In the genomic region with DNA sequence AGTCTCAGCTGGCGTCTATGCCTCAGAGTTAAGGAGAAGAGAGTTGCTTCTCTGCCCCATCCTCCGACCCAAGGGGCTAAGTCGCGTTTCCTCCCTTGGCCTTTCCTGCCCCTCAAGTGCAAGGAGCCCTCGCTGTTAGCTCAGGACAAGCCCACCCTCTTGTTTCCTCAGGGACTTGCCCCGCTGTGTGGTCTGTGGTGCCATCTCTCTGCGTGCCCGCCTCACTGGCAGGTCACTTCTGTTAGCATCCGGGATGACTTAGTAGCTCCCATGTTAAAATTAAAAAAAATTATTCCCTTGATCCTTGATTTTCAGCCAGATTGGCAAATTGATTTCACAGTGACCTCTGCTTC, we compare ENCODE assay signal across 25 cellular contexts.
"Had no signal": no experiment of that assay in that cellular context is flagged by ENCODE, and none has a peak within 500 bp of the region (broad histone marks: within the 10 kb centered on the region; RNA-seq: fewer than 3 reads in every experiment).

No MANE protein-coding gene starts in this region.

- H3K36me3 ChIP-seq: left ventricle myocardium inferior, neural progenitor cell, ovary, right lobe of liver, thyroid gland, transverse colon, upper lobe of left lung, vagina had no signal

- H3K4me3 Mint-ChIP-seq: mesothelial cell of epicardium; naive B cell; natural killer cell; nephron progenitor cell; neural progenitor cell; stimulated activated memory B cell treated with anti-CD40 and anti-IgM and Interleukin-4, amounts not matched to agents 10 μg/mL and 1 μg/mL and 100 μg/mL, for 72 hours; stimulated activated naive CD8-positive, alpha-beta T cell treated with anti-CD3 and anti-CD28 coated beads, Interleukin-15, amount 100 ng/mL, for 72 hours had no signal

- H3K4me1 ChIP-seq: neural progenitor cell, right lobe of liver, thyroid gland, transverse colon, upper lobe of left lung, vagina had no signal

- ATAC-seq: natural killer cell; right lobe of liver; stimulated activated memory B cell treated with anti-CD40 and anti-IgM and Interleukin-4, amounts not matched to agents 10 μg/mL and 1 μg/mL and 100 μg/mL, for 72 hours had no signal

- H3K4me1 Mint-ChIP-seq: natural killer cell; neural progenitor cell; stimulated activated memory B cell treated with anti-CD40 and anti-IgM and Interleukin-4, amounts not matched to agents 10 μg/mL and 1 μg/mL and 100 μg/mL, for 72 hours; stimulated activated naive CD8-positive, alpha-beta T cell treated with anti-CD3 and anti-CD28 coated beads, Interleukin-15, amount 100 ng/mL, for 72 hours had no signal

- H3K4me2 ChIP-seq: neural progenitor cell, smooth muscle cell had no signal

- H2AFZ ChIP-seq: neural progenitor cell had no signal

- H3K9me3 ChIP-seq: left ventricle myocardium inferior, neutrophil, ovary, right lobe of liver, thyroid gland, transverse colon, upper lobe of left lung, vagina had no signal

- H3K27ac ChIP-seq: left ventricle myocardium inferior, neural progenitor cell, neutrophil, ovary, right lobe of liver, thyroid gland, transverse colon, upper lobe of left lung, vagina had no signal

- DNase-seq: islet precursor cell; left ventricle myocardium inferior; naive B cell; natural killer cell; nephron progenitor cell; occipital lobe; ovary; right lobe of liver; stimulated activated CD4-positive, alpha-beta T cell treated with anti-CD3 and anti-CD28 coated beads, Interleukin-1b, Interleukin-23, amount 100 ng/mL, for 48 hours; stimulated activated CD4-positive, alpha-beta T cell treated with anti-CD3 and anti-CD28 coated beads, Interleukin-2, amount 100 ng/mL, for 48 hours; stimulated activated CD4-positive, alpha-beta T cell treated with anti-CD3 and anti-CD28 coated beads, Interleukin-4, amount 100 ng/mL, for 4 hours; stimulated activated CD8-positive, alpha-beta memory T cell treated with anti-CD3 and anti-CD28 coated beads, Interleukin-4, amount 100 ng/mL, for 48 hours; stimulated activated naive CD4-positive, alpha-beta T cell treated with Interleukin-2 at 50 U/mL for 16 hours; thyroid gland; transverse colon; upper lobe of left lung had no signal

- H3K36me3 Mint-ChIP-seq: mesothelial cell of epicardium; naive B cell; natural killer cell; neural progenitor cell; stimulated activated memory B cell treated with anti-CD40 and anti-IgM and Interleukin-4, amounts not matched to agents 10 μg/mL and 1 μg/mL and 100 μg/mL, for 72 hours had no signal

- H3K4me3 ChIP-seq: left ventricle myocardium inferior, lung, neural progenitor cell, ovary, right lobe of liver, smooth muscle cell, thyroid gland, transverse colon, upper lobe of left lung, vagina had no signal

- H3K9ac ChIP-seq: neural progenitor cell had no signal

- H3K27ac Mint-ChIP-seq: mesothelial cell of epicardium; naive B cell; natural killer cell; nephron progenitor cell; neural progenitor cell; progenitor cell of endocrine pancreas; stimulated activated memory B cell treated with anti-CD40 and anti-IgM and Interleukin-4, amounts not matched to agents 10 μg/mL and 1 μg/mL and 100 μg/mL, for 72 hours; stimulated activated naive CD8-positive, alpha-beta T cell treated with anti-CD3 and anti-CD28 coated beads, Interleukin-15, amount 100 ng/mL, for 72 hours had no signal

- H3K9me3 Mint-ChIP-seq: mesothelial cell of epicardium; naive B cell; natural killer cell; stimulated activated memory B cell treated with anti-CD40 and anti-IgM and Interleukin-4, amounts not matched to agents 10 μg/mL and 1 μg/mL and 100 μg/mL, for 72 hours had no signal

- H3K27me3 Mint-ChIP-seq: progenitor cell of endocrine pancreas; stimulated activated naive CD8-positive, alpha-beta T cell treated with anti-CD3 and anti-CD28 coated beads, Interleukin-15, amount 100 ng/mL, for 72 hours had no signal

- H3K27me3 ChIP-seq: neural progenitor cell, neutrophil, ovary, right lobe of liver, thyroid gland, transverse colon, upper lobe of left lung, vagina had no signal
